ENCODE assay signal across 28 cellular contexts in the genomic region with DNA sequence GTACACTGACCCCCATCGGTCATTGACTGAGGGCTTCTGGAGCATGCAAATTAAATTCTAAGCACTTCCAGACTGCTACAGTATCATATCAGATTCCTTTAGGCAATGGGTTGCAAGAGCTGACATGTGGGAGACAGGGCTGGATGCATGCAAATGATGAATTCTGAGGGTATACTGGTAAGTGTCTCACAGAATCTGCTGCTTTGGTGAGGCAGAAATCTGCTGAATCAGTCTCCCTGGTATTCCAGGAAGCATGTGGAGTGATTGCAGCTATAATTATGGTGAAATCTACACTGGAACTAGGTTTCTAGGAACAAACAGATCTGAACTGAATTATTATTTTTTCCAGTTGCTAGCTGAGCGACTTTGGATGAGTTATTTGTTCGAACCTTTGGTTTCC.
A peak's percentile ranks its signal among the peaks of the same experiment; 100 is the strongest.
DNase-seq lines count a peak whose midpoint lies in the region; ATAC-seq, FAIRE-seq and TF ChIP-seq lines count a peak whose summit lies in the region.
"Had no signal": no experiment of that assay in that cellular context is flagged by ENCODE, and none has a peak within 500 bp of the region (broad histone marks: within the 10 kb centered on the region; RNA-seq: fewer than 3 reads in every experiment).

No MANE protein-coding gene starts in this region.

- ATAC-seq in IMR-90 (ENCODE audit: low read depth) (peak; percentile 63), HG03354 (IDR thresholded peaks at IDR 0.05; ENCODE audit: poor library complexity, severe bottlenecking, unreplicated experiment) (no peak)
- ATAC-seq: heart right ventricle, lower lobe of right lung, T-cell had no signal

- H3K9me1 ChIP-seq in IMR-90 (ENCODE audit: insufficient read depth, low read length): no peaks in the 10 kb centered on the region

- H2AK9ac ChIP-seq in IMR-90 (replicated peaks; ENCODE audit: low read depth, low read length, poor library complexity): no peak overlapping the region

- intact Hi-C loops in IMR-90 (cut with micrococcal nuclease) (no loop called here), CD14-positive monocyte (cut with micrococcal nuclease) (no loop called here)

- H3K36me3 Mint-ChIP-seq in CD14-positive monocyte: no peaks in the 10 kb centered on the region
- H3K36me3 Mint-ChIP-seq: activated naive CD4-positive, alpha-beta T cell treated with anti-CD3 and anti-CD28 coated beads, Interleukin-2, amount 10 ng/mL, durations not matched to agents 7 days and 5 days; naive B cell; T-cell; type B pancreatic cell had no signal

- H2AFZ ChIP-seq in IMR-90 (replicated peaks; ENCODE audit: low read length, poor library complexity): no peak overlapping the region

- no peak overlapping the region for H2BK15ac ChIP-seq in IMR-90 (ENCODE audit: low read depth, low read length)

- H3K56ac ChIP-seq in IMR-90 (ENCODE audit: extremely low read depth, insufficient read depth, low read length): no peak overlapping the region

- dilution Hi-C loops in IMR-90 (cut with HindIII; ENCODE audit: low sequenced_read_pairs, unreplicated experiment): no loop called here

- no peak overlapping the region for H3K23ac ChIP-seq in IMR-90 (ENCODE audit: low read depth, low read length)

- H4K20me1 ChIP-seq in IMR-90 (ENCODE audit: insufficient read depth, low read length): no peaks in the 10 kb centered on the region

- H2BK20ac ChIP-seq in IMR-90 (ENCODE audit: low read depth, low read length): no peak overlapping the region

- no peak for FAIRE-seq in bronchial epithelial cell (lab: Jason Lieb, UNC)
- FAIRE-seq: GM12892, islet of Langerhans had no signal

- no peak overlapping the region for H3K4me3 Mint-ChIP-seq in CD14-positive monocyte
- H3K4me3 Mint-ChIP-seq: activated naive CD4-positive, alpha-beta T cell treated with anti-CD3 and anti-CD28 coated beads, Interleukin-2, amount 10 ng/mL, durations not matched to agents 7 days and 5 days; naive B cell; stimulated activated naive CD8-positive, alpha-beta T cell treated with anti-CD3 and anti-CD28 coated beads, Interleukin-15, Interleukin-2, amounts not matched to agents 100 ng/mL and 50 ng/mL, for 24 hours; T-cell; type B pancreatic cell had no signal

- no peaks in the 10 kb centered on the region for H3K36me3 ChIP-seq in IMR-90 (ENCODE audit: control insufficient read depth, insufficient read depth, low read length)
- no peaks in the 10 kb centered on the region for H3K36me3 ChIP-seq in bronchial epithelial cell (ENCODE audit: control insufficient read depth, insufficient read depth, low read length)
- H3K36me3 ChIP-seq: BE2C, heart right ventricle, lower lobe of right lung, sigmoid colon had no signal

- peaks cover 12% of the 10 kb centered on the region for H3K4me1 Mint-ChIP-seq in CD14-positive monocyte
- H3K4me1 Mint-ChIP-seq: activated naive CD4-positive, alpha-beta T cell treated with anti-CD3 and anti-CD28 coated beads, Interleukin-2, amount 10 ng/mL, durations not matched to agents 7 days and 5 days; naive B cell; T-cell had no signal

- TF ChIP-seq CTCF in AG09319 (IDR thresholded peaks at IDR 0.05; ENCODE audit: low read depth, low read length) (no peak), IMR-90 (conservative IDR thresholded peaks at IDR 0.05; ENCODE audit: low read depth, low read length) (no peak), bronchial epithelial cell (IDR thresholded peaks at IDR 0.05; ENCODE audit: insufficient read depth, low read length, severe bottlenecking) (no peak), CD14-positive monocyte (IDR thresholded peaks at IDR 0.05) (no peak), GM10248 (IDR thresholded peaks at IDR 0.05; ENCODE audit: control extremely low read depth, extremely low read depth, low read depth, missing control alignments) (no peak)

- H3K4ac ChIP-seq in IMR-90 (ENCODE audit: low read depth, low read length): no peak overlapping the region

- TF ChIP-seq POLR2A in IMR-90 (IDR thresholded peaks at IDR 0.05; ENCODE audit: low read depth, low read length): no peak

- no peaks in the 10 kb centered on the region for H3K9me3 ChIP-seq in IMR-90 (ENCODE audit: control insufficient read depth, insufficient read depth, low read length)
- H3K9me3 ChIP-seq: BE2C, heart right ventricle, lower lobe of right lung, sigmoid colon had no signal

- H3K27ac ChIP-seq in IMR-90 (ENCODE audit: insufficient read depth, low read length): no peak overlapping the region
- H3K27ac ChIP-seq: epithelial cell of prostate, heart right ventricle, lower lobe of right lung, sigmoid colon, VCaP had no signal

- H2BK5ac ChIP-seq in IMR-90 (ENCODE audit: low read depth, low read length, poor library complexity, severe bottlenecking): no peak overlapping the region

- no peak overlapping the region for H4K5ac ChIP-seq in IMR-90 (ENCODE audit: low read depth, low read length)

- POLR2A ChIA-PET in IMR-90 (lab: Charles Lee; ENCODE audit: unreplicated experiment): no interaction called here
- POLR2A ChIA-PET in GM10248 (lab: Yijun Ruan, JAX): no interaction called here

- H3K18ac ChIP-seq in IMR-90 (ENCODE audit: low read depth, low read length): no peak overlapping the region

- DNase-seq in AG09319 (ENCODE audit: extremely low read depth, low read depth) (peak; percentile 29), IMR-90 (peak; percentile 59), bronchial epithelial cell (ENCODE audit: low read depth) (peak; percentile 71), iris pigment epithelial cell (ENCODE audit: low read depth) (peak; percentile 65), CD14-positive monocyte (ENCODE audit: low spot score) (no peak), NCI-H345 (lab: John Stamatoyannopoulos, UW) (no peak), GM10248 (ENCODE audit: extremely low spot score) (no peak)
- DNase-seq: activated CD4-positive, alpha-beta T cell treated with anti-CD3 and anti-CD28 coated beads, Interleukin-2, amount 50 U/mL, for 4 hours; activated naive CD4-positive, alpha-beta T cell treated with anti-CD3 and anti-CD28 coated beads, Interleukin-2, amount 10 ng/mL, durations not matched to agents 7 days and 5 days; activated T-cell treated with anti-CD3 and anti-CD28 coated beads, Interleukin-2, amount 50 U/mL, for 1 hour; BE2C; Calu3; heart right ventricle; lower lobe of right lung; naive B cell; NCI-H146; NCI-H446; NK-92 treated with Interleukin-12 subunit alpha and Interleukin-12 subunit beta, amount 100 ng/mL, for 24 hours; sigmoid colon; stimulated activated CD4-positive, alpha-beta T cell treated with anti-CD3 and anti-CD28 coated beads, Interleukin-1b, Interleukin-23, amount 100 ng/mL, for 48 hours; T-cell had no signal

- H2AK5ac ChIP-seq in IMR-90 (ENCODE audit: low read depth, low read length): no peak overlapping the region

- peaks cover 0 to 5% (median 0%) of the 10 kb centered on the region in 7 donors for H3K9me3 Mint-ChIP-seq in CD14-positive monocyte
- H3K9me3 Mint-ChIP-seq: activated naive CD4-positive, alpha-beta T cell treated with anti-CD3 and anti-CD28 coated beads, Interleukin-2, amount 10 ng/mL, durations not matched to agents 7 days and 5 days; stimulated activated naive CD8-positive, alpha-beta T cell treated with anti-CD3 and anti-CD28 coated beads, Interleukin-15, Interleukin-2, amounts not matched to agents 100 ng/mL and 50 ng/mL, for 24 hours; type B pancreatic cell had no signal

- CTCF ChIA-PET in IMR-90 (lab: Yijun Ruan, JAX) (no interaction called here), GM10248 (lab: Yijun Ruan, JAX) (no interaction called here)

- H3K9ac ChIP-seq in IMR-90 (ENCODE audit: low read depth, low read length): no peak overlapping the region

- no peaks in the 10 kb centered on the region for H3K79me1 ChIP-seq in IMR-90 (ENCODE audit: low read depth in 1 of 2, low read length in 2 of 2)

- no TSS peak for BruUV-seq in IMR-90 (replicated peaks; lab: Mats Ljungman, UMichigan)

- no peak overlapping the region for H3K4me2 ChIP-seq in IMR-90 (ENCODE audit: low read depth, low read length)

- in situ Hi-C loops in IMR-90 (cut with MboI; ENCODE audit: low sequenced_read_pairs): no loop called here

- H3K14ac ChIP-seq in IMR-90 (replicated peaks; ENCODE audit: low read depth, low read length): no peak overlapping the region

- no peak for TF ChIP-seq RAD21 in IMR-90 (IDR thresholded peaks at IDR 0.05; ENCODE audit: low read length)

- H3K27me3 Mint-ChIP-seq in CD14-positive monocyte (ENCODE audit: low read depth in 3 of 3): peaks cover 0 to 2% (median 1%) of the 10 kb centered on the region in 3 donors
- H3K27me3 Mint-ChIP-seq: activated naive CD4-positive, alpha-beta T cell treated with anti-CD3 and anti-CD28 coated beads, Interleukin-2, amount 10 ng/mL, durations not matched to agents 7 days and 5 days; naive B cell; stimulated activated naive CD8-positive, alpha-beta T cell treated with anti-CD3 and anti-CD28 coated beads, Interleukin-15, Interleukin-2, amounts not matched to agents 100 ng/mL and 50 ng/mL, for 24 hours; T-cell; type B pancreatic cell had no signal

- no peak overlapping the region for H2BK120ac ChIP-seq in IMR-90 (ENCODE audit: low read depth, low read length)

- no peak overlapping the region for H4K8ac ChIP-seq in IMR-90 (ENCODE audit: low read depth in 2 of 2, low read length in 2 of 2)

- H3K27ac Mint-ChIP-seq in CD14-positive monocyte: no peak overlapping the region
- H3K27ac Mint-ChIP-seq: activated naive CD4-positive, alpha-beta T cell treated with anti-CD3 and anti-CD28 coated beads, Interleukin-2, amount 10 ng/mL, durations not matched to agents 7 days and 5 days; naive B cell; stimulated activated naive CD8-positive, alpha-beta T cell treated with anti-CD3 and anti-CD28 coated beads, Interleukin-15, Interleukin-2, amounts not matched to agents 100 ng/mL and 50 ng/mL, for 24 hours; T-cell; type B pancreatic cell had no signal

- H3K4me3 ChIP-seq in IMR-90 (ENCODE audit: insufficient read depth, low read depth, low read length): no peak overlapping the region
- H3K4me3 ChIP-seq in bronchial epithelial cell (ENCODE audit: low read depth, low read length): no peak overlapping the region
- H3K4me3 ChIP-seq: heart right ventricle, lower lobe of right lung, sigmoid colon had no signal

- H3K4me1 ChIP-seq in IMR-90 (ENCODE audit: control insufficient read depth, insufficient read depth, low read length): 0 out of 2 replicates have a peak, but pooled peaks cover 2% of the 10 kb centered on the region
- H3K4me1 ChIP-seq: BE2C, heart right ventricle, lower lobe of right lung, sigmoid colon had no signal

- H3K27me3 ChIP-seq in IMR-90 (ENCODE audit: control insufficient read depth, insufficient read depth, low read length) (no peaks in the 10 kb centered on the region; the same call in 1 of the 2 replicates), bronchial epithelial cell (ENCODE audit: control insufficient read depth, insufficient read depth, low read length) (no peaks in the 10 kb centered on the region)
- H3K27me3 ChIP-seq: BE2C, heart right ventricle, sigmoid colon had no signal

- H4K91ac ChIP-seq in IMR-90 (ENCODE audit: insufficient read depth, low read depth, low read length): no peak overlapping the region

- WGBS in IMR-90 (ENCODE audit: extremely low coverage in 2 of 2, insufficient read length in 1 of 2), 2 experiments: no CpG with 5 or more reads among the region's 3 CpGs

TF ChIP-seq in IMR-90, 13 proteins besides CTCF, POLR2A, EP300 and RAD21:
- TF ChIP-seq MAFK (IDR thresholded peaks at IDR 0.05; ENCODE audit: low read depth, low read length) (peak; percentile 55), BHLHE40 (IDR thresholded peaks at IDR 0.05; ENCODE audit: low read depth, low read length) (no peak)

Comparison
In these comparisons a context has a peak if more than half of its experiments do, and no peak if none do; other contexts are left out.
1. DNase-seq: peak in AG09319 (single experiment), IMR-90 (single experiment), bronchial epithelial cell (single experiment) and iris pigment epithelial cell (single experiment); none in CD14-positive monocyte (single experiment), NCI-H345 (single experiment) and GM10248 (single experiment).